Comparison of ENCODE assay signal across 1 cellular context in the genomic region with DNA sequence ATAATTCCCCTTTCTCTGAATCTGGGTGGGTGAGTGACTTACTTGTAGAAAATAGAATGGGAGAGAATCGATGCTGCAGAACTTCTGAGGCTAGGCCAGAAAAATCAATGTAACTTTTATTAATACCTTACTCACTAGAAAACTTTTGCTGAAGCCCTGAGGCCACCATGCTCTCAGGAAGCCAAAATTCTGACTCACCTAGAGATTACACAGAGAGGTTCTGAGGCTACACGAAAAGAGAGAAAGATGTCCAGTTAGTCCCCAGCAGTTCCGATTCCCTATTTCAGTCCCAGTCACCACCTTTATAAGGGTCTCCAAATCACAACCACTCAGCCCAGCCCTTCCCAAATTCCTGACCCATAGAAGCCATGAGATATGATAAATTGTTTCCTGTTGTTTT.
TF ChIP-seq lines count a peak whose summit lies in the region.

No MANE protein-coding gene starts in this region.

TF ChIP-seq in IMR-90, 13 proteins besides CTCF, POLR2A, EP300 and RAD21 (continued from another document):
- no peak for TF ChIP-seq NFE2L2 (IDR thresholded peaks at IDR 0.05; ENCODE audit: low read depth, low read length)
- TF ChIP-seq RFX5 (IDR thresholded peaks at IDR 0.05; ENCODE audit: low read depth, low read length): no peak
- no peak for TF ChIP-seq ELK1 (IDR thresholded peaks at IDR 0.05; ENCODE audit: borderline replicate concordance, low read depth, low read length)
TF ChIP-seq in IMR-90: peak in this region for 0.
